Comparison of ENCODE assay signal across 1 cellular context in the genomic region with DNA sequence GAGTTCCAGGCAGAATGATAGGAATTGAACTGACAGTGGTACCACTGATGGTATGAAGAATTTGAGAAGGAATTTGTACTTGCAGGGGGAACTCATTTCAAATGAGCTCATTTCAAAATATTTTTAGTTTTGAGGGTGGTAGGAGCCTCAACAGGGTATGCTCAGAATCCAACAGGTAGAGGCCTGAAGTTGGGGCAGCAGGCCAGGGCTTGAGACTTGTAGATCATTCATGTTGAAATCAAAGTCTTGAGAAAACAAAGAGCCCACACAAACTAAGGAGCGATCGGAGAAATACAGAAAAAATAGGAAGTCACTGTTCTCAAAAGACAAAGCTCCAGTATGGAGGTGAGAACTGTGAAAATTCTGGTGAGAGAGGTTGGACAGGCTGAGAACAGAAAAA.
TF ChIP-seq lines count a peak whose summit lies in the region.

No MANE protein-coding gene starts in this region.

TF ChIP-seq in IMR-90, 13 proteins besides CTCF, POLR2A, EP300 and RAD21:
- TF ChIP-seq BHLHE40 (IDR thresholded peaks at IDR 0.05; ENCODE audit: low read depth, low read length) (no peak), NFE2L2 (IDR thresholded peaks at IDR 0.05; ENCODE audit: low read depth, low read length) (no peak), MAFK (IDR thresholded peaks at IDR 0.05; ENCODE audit: low read depth, low read length) (no peak), SMC3 (IDR thresholded peaks at IDR 0.05; ENCODE audit: low read depth, low read length) (no peak), CEBPB (IDR thresholded peaks at IDR 0.05; ENCODE audit: low read depth, low read length) (no peak), FOS (IDR thresholded peaks at IDR 0.05; ENCODE audit: low read depth, low read length) (no peak), MAZ (IDR thresholded peaks at IDR 0.05; ENCODE audit: borderline replicate concordance, low read depth, low read length) (no peak), CHD1 (IDR thresholded peaks at IDR 0.05; ENCODE audit: low read depth, low read length) (no peak)
- TF ChIP-seq, protein P1, sequence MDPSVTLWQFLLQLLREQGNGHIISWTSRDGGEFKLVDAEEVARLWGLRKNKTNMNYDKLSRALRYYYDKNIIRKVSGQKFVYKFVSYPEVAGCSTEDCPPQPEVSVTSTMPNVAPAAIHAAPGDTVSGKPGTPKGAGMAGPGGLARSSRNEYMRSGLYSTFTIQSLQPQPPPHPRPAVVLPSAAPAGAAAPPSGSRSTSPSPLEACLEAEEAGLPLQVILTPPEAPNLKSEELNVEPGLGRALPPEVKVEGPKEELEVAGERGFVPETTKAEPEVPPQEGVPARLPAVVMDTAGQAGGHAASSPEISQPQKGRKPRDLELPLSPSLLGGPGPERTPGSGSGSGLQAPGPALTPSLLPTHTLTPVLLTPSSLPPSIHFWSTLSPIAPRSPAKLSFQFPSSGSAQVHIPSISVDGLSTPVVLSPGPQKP (IDR thresholded peaks at IDR 0.05; ENCODE audit: borderline replicate concordance, low read depth, low read length) = no peak
TF ChIP-seq in IMR-90: peak in this region for 0.
